25 cellular contexts compared by ENCODE assay signal in genomic region chr6:12169377-12169776, GRCh38.
"Had no signal": no experiment of that assay in that cellular context is flagged by ENCODE, and none has a peak within 500 bp of the region (broad histone marks: within the 10 kb centered on the region; RNA-seq: fewer than 3 reads in every experiment).

No MANE protein-coding gene starts in this region.

- H3K4me3 ChIP-seq: colonic mucosa, coronary artery, dorsolateral prefrontal cortex, esophagus muscularis mucosa, esophagus squamous epithelium, gastrocnemius medialis, gastroesophageal sphincter, heart left ventricle, heart right ventricle had no signal

- H3K27me3 ChIP-seq: colonic mucosa, dorsolateral prefrontal cortex, esophagus muscularis mucosa, esophagus squamous epithelium, foreskin keratinocyte, gastrocnemius medialis, gastroesophageal sphincter, heart left ventricle, heart right ventricle had no signal

- H3K27ac ChIP-seq: colonic mucosa, coronary artery, dorsolateral prefrontal cortex, epithelial cell of prostate, esophagus muscularis mucosa, esophagus squamous epithelium, foreskin keratinocyte, gastrocnemius medialis, gastroesophageal sphincter, heart left ventricle, heart right ventricle had no signal

- H3K27me3 Mint-ChIP-seq: effector memory CD8-positive, alpha-beta T cell had no signal

- H3K9me3 Mint-ChIP-seq: dendritic cell treated with granulocyte-macrophage colony-stimulating factor and Interleukin-4, amounts not matched to agents 40 ng/mL and 50 ng/mL, for 4 days; effector memory CD8-positive, alpha-beta T cell; endodermal cell had no signal

- H3K36me3 ChIP-seq: colonic mucosa, gastrocnemius medialis had no signal

- H3K4me1 ChIP-seq: colonic mucosa, esophagus muscularis mucosa, esophagus squamous epithelium, foreskin keratinocyte, gastrocnemius medialis, gastroesophageal sphincter, heart left ventricle, heart right ventricle had no signal

- H3K27ac Mint-ChIP-seq: dendritic cell treated with granulocyte-macrophage colony-stimulating factor and Interleukin-4, amounts not matched to agents 40 ng/mL and 50 ng/mL, for 4 days; effector memory CD8-positive, alpha-beta T cell; endodermal cell had no signal

- H3K4me3 Mint-ChIP-seq: dendritic cell treated with granulocyte-macrophage colony-stimulating factor and Interleukin-4, amounts not matched to agents 40 ng/mL and 50 ng/mL, for 4 days; effector memory CD8-positive, alpha-beta T cell; endodermal cell had no signal

- DNase-seq: colonic mucosa; cortex of kidney; dermis blood vessel endothelial cell; dorsolateral prefrontal cortex; effector CD4-positive, alpha-beta T cell; effector CD8-positive, alpha-beta T cell; effector memory CD4-positive, alpha-beta T cell; effector memory CD8-positive, alpha-beta T cell; endodermal cell; erythroblast; esophagus squamous epithelium; foreskin fibroblast; foreskin keratinocyte; foreskin melanocyte; gastrocnemius medialis; glutamatergic neuron; head of caudate nucleus; heart left ventricle; heart right ventricle had no signal

- H3K9me3 ChIP-seq: colonic mucosa, esophagus muscularis mucosa, esophagus squamous epithelium, gastrocnemius medialis, gastroesophageal sphincter, heart left ventricle, heart right ventricle had no signal

- ATAC-seq: effector memory CD8-positive, alpha-beta T cell; esophagus mucosa; foreskin keratinocyte; gastrocnemius medialis; gastroesophageal sphincter; heart left ventricle; heart right ventricle had no signal
